8 cellular contexts compared by ENCODE assay signal in the genomic region with DNA sequence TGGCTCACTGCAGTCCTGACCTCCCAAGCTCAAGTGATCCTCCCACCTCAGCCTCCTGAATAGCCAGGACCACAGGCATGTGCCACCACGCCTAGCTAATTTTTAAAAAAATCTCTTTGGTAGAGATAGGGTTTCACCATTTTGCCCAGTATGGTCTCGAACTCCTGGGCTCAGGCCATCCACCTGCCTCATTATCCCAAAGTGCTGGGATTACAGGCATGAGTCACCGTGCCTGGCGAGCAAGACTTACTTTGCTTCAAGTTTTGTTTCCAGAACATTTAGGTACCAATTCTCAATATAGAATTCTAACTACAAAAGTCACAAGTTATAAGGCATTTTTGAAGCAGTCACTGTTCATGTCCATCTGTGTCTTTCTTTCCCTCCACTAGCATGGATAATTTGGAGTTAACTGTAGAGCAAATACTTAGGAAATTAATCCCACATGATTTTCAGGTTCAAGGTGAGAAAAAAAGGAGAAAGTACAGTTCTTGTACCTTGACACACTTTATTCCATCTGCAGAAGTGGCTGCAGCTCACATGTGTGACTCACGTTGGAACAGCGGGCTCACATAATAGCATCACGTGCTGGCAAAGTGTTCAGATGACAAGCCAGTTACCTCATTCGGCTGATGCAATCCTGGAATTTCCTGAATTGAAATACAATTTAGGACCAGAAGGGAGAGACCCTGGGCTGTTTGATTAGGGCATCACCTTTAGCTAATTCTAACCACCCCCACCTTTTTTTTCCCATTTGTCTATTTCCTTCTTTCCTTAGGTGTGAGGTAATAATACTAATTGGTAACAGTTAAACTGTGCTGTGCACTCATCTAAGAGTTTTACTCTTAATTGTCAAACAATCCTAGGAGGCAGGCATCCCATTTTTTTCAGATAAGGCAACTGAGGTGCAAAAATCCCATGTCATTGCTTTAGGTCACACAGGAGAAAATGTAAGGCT. TPM values are rescaled to one million over a fixed set of nuclear protein-coding genes. Genes with fewer than 3 reads are reported as not detected.
A peak's percentile ranks its signal among the peaks of the same experiment; 100 is the strongest.
DNase-seq lines count a peak whose midpoint lies in the region; ATAC-seq lines count a peak whose summit lies in the region.

No MANE protein-coding gene starts in this region.

- no peak for ATAC-seq in HG02938 (IDR thresholded peaks at IDR 0.05; ENCODE audit: unreplicated experiment)

- DNase-seq in NCI-H524 (lab: John Stamatoyannopoulos, UW) = peak; percentile 30 to 53
- DNase-seq in NCI-H524 treated with DMSO at 0.1 percent for 48 hours (lab: John Stamatoyannopoulos, UW) = no peak
- peak; percentile 64 for DNase-seq in NCI-H2107 treated with DMSO at 0.1 percent for 48 hours (lab: John Stamatoyannopoulos, UW; ENCODE audit: unreplicated experiment)
- peak; percentile 44 for DNase-seq in cerebellar cortex (ENCODE audit: low spot score)
- DNase-seq in lung microvascular endothelial cell (ENCODE audit: low read depth in 2 of 2) = peak; percentile 95 to 96
- DNase-seq in NCI-H526 treated with DMSO at 0.1 percent for 48 hours (lab: John Stamatoyannopoulos, UW) = no peak
- no peak for DNase-seq in 8988T

RNA-seq across cellular contexts. Expression of a gene that starts 46.9 kb away (rescaled TPM):
- 25.3 and 26.4 TPM in 2 replicates for total RNA-seq in lung microvascular endothelial cell

Comparison
In these comparisons a context has a peak if more than half of its experiments do, and no peak if none do; other contexts are left out.
1. DNase-seq: peak in NCI-H524 (2 of 2), NCI-H2107 treated with DMSO at 0.1 percent for 48 hours (single experiment), cerebellar cortex (single experiment) and lung microvascular endothelial cell (2 of 2); none in NCI-H524 treated with DMSO at 0.1 percent for 48 hours (single experiment), NCI-H526 treated with DMSO at 0.1 percent for 48 hours (single experiment) and 8988T (single experiment).